20 cellular contexts compared by ENCODE assay signal in genomic region chr4:107317596-107317995, GRCh38.
DNase-seq lines count a peak whose midpoint lies in the region; ATAC-seq, FAIRE-seq and TF ChIP-seq lines count a peak whose summit lies in the region.
"Had no signal": no experiment of that assay in that cellular context is flagged by ENCODE, and none has a peak within 500 bp of the region (broad histone marks: within the 10 kb centered on the region; RNA-seq: fewer than 3 reads in every experiment).

No MANE protein-coding gene starts in this region.

- H3K27me3 ChIP-seq in A673 (replicated peaks; ENCODE audit: insufficient read depth, low read depth, low read length, poor library complexity), result no peaks in the 10 kb centered on the region
- no peaks in the 10 kb centered on the region for H3K27me3 ChIP-seq in astrocyte (ENCODE audit: insufficient read depth, low read length)
- H3K27me3 ChIP-seq in left ventricle myocardium inferior (ENCODE audit: low read depth), result no peaks in the 10 kb centered on the region
- H3K27me3 ChIP-seq: SJSA1 had no signal

- H3K4me1 Mint-ChIP-seq in HFFc6 (ENCODE audit: low read depth) (peaks cover 46% of the 10 kb centered on the region), astrocyte (ENCODE audit: low read depth, unreplicated experiment) (peaks cover 20% of the 10 kb centered on the region)
- H3K4me1 Mint-ChIP-seq: CD4-positive, CD25-positive, alpha-beta regulatory T cell had no signal

- H3K27me3 Mint-ChIP-seq in HFFc6 (ENCODE audit: insufficient read depth), result 0 out of 2 replicates have a peak, but pooled peaks cover 1% of the 10 kb centered on the region
- H3K27me3 Mint-ChIP-seq in astrocyte (ENCODE audit: low read depth, unreplicated experiment), result no peaks in the 10 kb centered on the region
- H3K27me3 Mint-ChIP-seq: CD4-positive, CD25-positive, alpha-beta regulatory T cell had no signal

- H3K36me3 ChIP-seq in A673 (ENCODE audit: insufficient read depth, low read length, poor library complexity, severe bottlenecking) (no peaks in the 10 kb centered on the region), astrocyte (ENCODE audit: insufficient read depth, low read length) (no peaks in the 10 kb centered on the region), left ventricle myocardium inferior (no peaks in the 10 kb centered on the region)
- H3K36me3 ChIP-seq: SJSA1 had no signal

- no peak for TF ChIP-seq CTCF in A673 (conservative IDR thresholded peaks at IDR 0.05; ENCODE audit: low read depth, low read length)
- TF ChIP-seq CTCF in HFFc6 (IDR thresholded peaks at IDR 0.05), result no peak
- no peak for TF ChIP-seq CTCF in astrocyte (IDR thresholded peaks at IDR 0.05; ENCODE audit: insufficient read depth, low read depth, low read length)
- TF ChIP-seq CTCF in left ventricle myocardium inferior (IDR thresholded peaks at IDR 0.05; ENCODE audit: borderline replicate concordance), result no peak

- FAIRE-seq in astrocyte (lab: Jason Lieb, UNC), result no peak
- FAIRE-seq: GM19239, H54 had no signal

- H3K4me3 Mint-ChIP-seq in HFFc6 (no peak overlapping the region), astrocyte (ENCODE audit: unreplicated experiment) (no peak overlapping the region)
- H3K4me3 Mint-ChIP-seq: CD4-positive, CD25-positive, alpha-beta regulatory T cell had no signal

- DNase-seq in A673 (ENCODE audit: low spot score) (peak; percentile 58), HFFc6 (no peak), astrocyte (ENCODE audit: low read depth) (peak; percentile 34), iris pigment epithelial cell (ENCODE audit: low read depth) (peak; percentile 45), GM03348 (ENCODE audit: low spot score) (no peak), left ventricle myocardium inferior (no peak), Right ventricle myocardium inferior (ENCODE audit: missing footprints) (no peak), CD1c-positive myeloid dendritic cell (ENCODE audit: extremely low spot score) (no peak)
- DNase-seq: 8988T; AML-193; Caco-2; CD4-positive, CD25-positive, alpha-beta regulatory T cell; DMS153; NCI-H187 treated with DMSO at 0.1 percent for 48 hours; NCI-H446; NCI-H774; RPMI8226 had no signal

- no peak overlapping the region for H3K9ac ChIP-seq in astrocyte (ENCODE audit: low read length)

- H3K4me3 ChIP-seq in A673 (ENCODE audit: low read depth, low read length, poor library complexity, severe bottlenecking) (no peak overlapping the region), astrocyte (ENCODE audit: insufficient read depth, low read depth, low read length) (no peak overlapping the region), left ventricle myocardium inferior (no peak overlapping the region)
- H3K4me3 ChIP-seq: SJSA1 had no signal

- no peaks in the 10 kb centered on the region for H3K9me3 ChIP-seq in A673 (ENCODE audit: low read depth, low read length, poor library complexity, severe bottlenecking)
- H3K9me3 ChIP-seq in astrocyte (ENCODE audit: insufficient read depth, low read depth, low read length), result no peaks in the 10 kb centered on the region
- peaks cover 5% of the 10 kb centered on the region for H3K9me3 ChIP-seq in left ventricle myocardium inferior (replicated peaks)
- H3K9me3 ChIP-seq: Caco-2, SJSA1 had no signal

- H3K4me1 ChIP-seq in A673 (ENCODE audit: insufficient read depth, low read length, poor library complexity, severe bottlenecking), result peaks cover 23% of the 10 kb centered on the region
- H3K4me1 ChIP-seq in astrocyte (ENCODE audit: insufficient read depth, low read length), result no peaks in the 10 kb centered on the region
- H3K4me1 ChIP-seq in left ventricle myocardium inferior, result no peaks in the 10 kb centered on the region
- H3K4me1 ChIP-seq: Caco-2, SJSA1 had no signal

- H3K79me2 ChIP-seq in astrocyte (ENCODE audit: insufficient read depth, low read length), result no peaks in the 10 kb centered on the region

- no peak overlapping the region for H3K4me2 ChIP-seq in astrocyte (ENCODE audit: low read length)

- H3K9me3 Mint-ChIP-seq in HFFc6 (no peaks in the 10 kb centered on the region), astrocyte (ENCODE audit: unreplicated experiment) (peaks cover 2% of the 10 kb centered on the region)

- CTCF ChIA-PET in A673 (lab: Charles Lee), result no interaction called here

- H3K36me3 Mint-ChIP-seq in HFFc6 (ENCODE audit: low read depth) (no peaks in the 10 kb centered on the region), astrocyte (ENCODE audit: low read depth, unreplicated experiment) (no peaks in the 10 kb centered on the region)
- H3K36me3 Mint-ChIP-seq: CD4-positive, CD25-positive, alpha-beta regulatory T cell had no signal

- no TSS peak for BruUV-seq in A673 (replicated peaks; lab: Mats Ljungman, UMichigan)

- H3K27ac ChIP-seq in A673 (ENCODE audit: low read depth, low read length, poor library complexity, severe bottlenecking) (no peak overlapping the region), astrocyte (ENCODE audit: low read depth, low read length) (no peak overlapping the region), left ventricle myocardium inferior (replicated peaks) (no peak overlapping the region)
- H3K27ac ChIP-seq: SJSA1 had no signal

- intact Hi-C loops in A673 (cut with micrococcal nuclease; ENCODE audit: unreplicated experiment) (no loop called here), left ventricle myocardium inferior (cut with micrococcal nuclease) (no loop called here), Right ventricle myocardium inferior (cut with DNase I) (no loop called here)

- H2AFZ ChIP-seq in astrocyte (ENCODE audit: low read depth, low read length), result no peak overlapping the region

- no peak for ATAC-seq in Right ventricle myocardium inferior

- H3K27ac Mint-ChIP-seq in HFFc6 (peak overlapping the region; percentile 4; the same call in 1 of the 2 replicates), astrocyte (ENCODE audit: unreplicated experiment) (no peak overlapping the region)
- H3K27ac Mint-ChIP-seq: CD4-positive, CD25-positive, alpha-beta regulatory T cell had no signal

- POLR2A ChIA-PET in A673 (lab: Charles Lee; ENCODE audit: low non-redundant PET), result no interaction called here

- no peaks in the 10 kb centered on the region for H4K20me1 ChIP-seq in astrocyte (ENCODE audit: insufficient read depth, low read length)

Comparison
In these comparisons a context has a peak if more than half of its experiments do, and no peak if none do; other contexts are left out.
1. DNase-seq: peak in A673 (single experiment), astrocyte (single experiment) and iris pigment epithelial cell (single experiment); none in HFFc6 (single experiment), GM03348 (single experiment), left ventricle myocardium inferior (single experiment), Right ventricle myocardium inferior (single experiment) and CD1c-positive myeloid dendritic cell (single experiment).